ENCODE assay signal across 15 cellular contexts in genomic region chr2:201949036-201950012, GRCh38.
DNase-seq lines count a peak whose midpoint lies in the region; TF ChIP-seq lines count a peak whose summit lies in the region.
"Had no signal": no experiment of that assay in that cellular context is flagged by ENCODE, and none has a peak within 500 bp of the region (broad histone marks: within the 10 kb centered on the region; RNA-seq: fewer than 3 reads in every experiment).

No MANE protein-coding gene starts in this region.

- H3K4me1 ChIP-seq in SK-N-SH (ENCODE audit: control insufficient read depth in 1 of 2, insufficient read depth in 2 of 2, low read depth in 1 of 2, low read length in 1 of 2), result peaks cover 6 to 10% of the 10 kb centered on the region in 2 experiments; a peak in 2 of 4 replicates
- peaks cover 44% of the 10 kb centered on the region; the same call in 1 of the 2 replicates for H3K4me1 ChIP-seq in iPS-20b (ENCODE audit: insufficient read depth, low read length)
- peaks cover 21% of the 10 kb centered on the region for H3K4me1 ChIP-seq in smooth muscle cell (ENCODE audit: low read depth)
- H3K4me1 ChIP-seq: left lung had no signal

- CTCF ChIA-PET in SK-N-SH (lab: Yijun Ruan, JAX), result interaction anchor here (0.9 to 1.6 kb wide), 7 partner anchors 9 to 259 kb away, joined by 3 to 5 read pairs (median 3); no protein-coding TSS in a partner anchor

- no peaks in the 10 kb centered on the region for H3K79me2 ChIP-seq in SK-N-SH (ENCODE audit: insufficient read depth)
- no peaks in the 10 kb centered on the region for H3K79me2 ChIP-seq in smooth muscle cell (ENCODE audit: low read depth)

- H3K36me3 ChIP-seq in SK-N-SH (replicated peaks in 1 of 2; ENCODE audit: control insufficient read depth in 1 of 2, insufficient read depth in 2 of 2, low read length in 1 of 2) (no peaks in the 10 kb centered on the region), iPS-20b (ENCODE audit: insufficient read depth, low read depth, low read length) (no peaks in the 10 kb centered on the region), smooth muscle cell (ENCODE audit: low read depth) (no peaks in the 10 kb centered on the region), brain microvascular endothelial cell (replicated peaks) (no peaks in the 10 kb centered on the region)
- H3K36me3 ChIP-seq: left lung, tibial artery had no signal

- no peak for TF ChIP-seq RAD21 in SK-N-SH (IDR thresholded peaks at IDR 0.05; ENCODE audit: low read length)

- no peak overlapping the region for H3K27ac ChIP-seq in SK-N-SH (ENCODE audit: low read depth in 2 of 2, low read length in 1 of 2)
- peak overlapping the region; percentile 28 for H3K27ac ChIP-seq in iPS-20b (ENCODE audit: low read length)
- no peak overlapping the region for H3K27ac ChIP-seq in smooth muscle cell (ENCODE audit: low read depth)
- H3K27ac ChIP-seq in brain microvascular endothelial cell, result no peak overlapping the region
- H3K27ac ChIP-seq: 22Rv1, left lung, tibial artery had no signal

- H3K27me3 ChIP-seq in SK-N-SH (ENCODE audit: insufficient read depth) (no peaks in the 10 kb centered on the region), iPS-20b (ENCODE audit: insufficient read depth, low read length) (no peaks in the 10 kb centered on the region), smooth muscle cell (ENCODE audit: low read depth) (no peaks in the 10 kb centered on the region), brain microvascular endothelial cell (replicated peaks) (no peaks in the 10 kb centered on the region)
- H3K27me3 ChIP-seq: left lung, tibial artery had no signal

- H3K9me3 ChIP-seq in SK-N-SH, result no peaks in the 10 kb centered on the region
- no peaks in the 10 kb centered on the region for H3K9me3 ChIP-seq in iPS-20b (ENCODE audit: insufficient read depth, low read depth, low read length)
- H3K9me3 ChIP-seq in smooth muscle cell (replicated peaks; ENCODE audit: low read depth), result no peaks in the 10 kb centered on the region
- H3K9me3 ChIP-seq: left lung, tibial artery had no signal

- 44% methylated on average over 20 of the region's 24 CpGs for WGBS in SK-N-SH (ENCODE audit: low lambda C conversion rate)
- 18% methylated on average over 24 of the region's 24 CpGs for WGBS in smooth muscle cell (ENCODE audit: low lambda C conversion rate)

- H3K4me2 ChIP-seq in SK-N-SH, result no peak overlapping the region
- H3K4me2 ChIP-seq in smooth muscle cell, result peak overlapping the region; percentile 50

- DNase-seq in DMS53 (lab: John Stamatoyannopoulos, UW), result peak; percentile 26
- DNase-seq in DMS53 treated with DMSO at 0.1 percent for 48 hours (lab: John Stamatoyannopoulos, UW; ENCODE audit: unreplicated experiment), result no peak
- DNase-seq in SK-N-SH, result peak; percentile 71
- DNase-seq in smooth muscle cell (lab: John Stamatoyannopoulos, UW; ENCODE audit: unreplicated experiment), result no peak
- DNase-seq in T-helper 9 cell, result no peak
- no peak for DNase-seq in brain microvascular endothelial cell
- DNase-seq in cortex of kidney (lab: John Stamatoyannopoulos, UW), result no peak
- DNase-seq: activated T-cell treated with anti-CD3 and anti-CD28 coated beads for 4 hours, C1 segment of cervical spinal cord, left lung, NCI-H1436 treated with DMSO at 0.1 percent for 48 hours, NCI-H446, tibial artery had no signal

- H2AFZ ChIP-seq in SK-N-SH (ENCODE audit: low read depth), result peak overlapping the region; percentile 54; the same call in 1 of the 2 replicates
- peak overlapping the region; percentile 54 for H2AFZ ChIP-seq in smooth muscle cell (ENCODE audit: low read depth)

- H3K9ac ChIP-seq in SK-N-SH (no peak overlapping the region), iPS-20b (ENCODE audit: low read depth, low read length) (peak overlapping the region; percentile 68), smooth muscle cell (ENCODE audit: low read depth) (no peak overlapping the region)

- TF ChIP-seq CTCF in SK-N-SH (IDR thresholded peaks at IDR 0.05) (no peak), smooth muscle cell (IDR thresholded peaks at IDR 0.05; ENCODE audit: borderline replicate concordance, insufficient read depth, poor library complexity, severe bottlenecking) (no peak), brain microvascular endothelial cell (IDR thresholded peaks at IDR 0.05; ENCODE audit: low read depth, low read length, missing control alignments) (no peak)

- no peaks in the 10 kb centered on the region for H3K9me2 ChIP-seq in SK-N-SH

- H4K20me1 ChIP-seq in SK-N-SH (ENCODE audit: insufficient read depth) (no peaks in the 10 kb centered on the region), smooth muscle cell (ENCODE audit: low read depth) (no peaks in the 10 kb centered on the region)

- POLR2A ChIA-PET in SK-N-SH (lab: Yijun Ruan, JAX), result no interaction called here

- TF ChIP-seq EP300 in SK-N-SH (IDR thresholded peaks at IDR 0.05; ENCODE audit: borderline replicate concordance in 1 of 2, low read depth in 1 of 2, low read length in 1 of 2), result peak in 1 of 2 experiments; percentile 70; a peak in 2 of 4 replicates

- H3F3A ChIP-seq in SK-N-SH (replicated peaks; ENCODE audit: insufficient read depth), result no peaks in the 10 kb centered on the region
- H3F3A ChIP-seq in smooth muscle cell (ENCODE audit: low read depth), result no peaks in the 10 kb centered on the region

- in situ Hi-C loops in brain microvascular endothelial cell (cut with HindIII; ENCODE audit: low pct_ligation_motif_present, low sequenced_read_pairs), result no loop called here

- H3K4me3 ChIP-seq in SK-N-SH (ENCODE audit: low read depth in 2 of 2, low read length in 1 of 2), result no peak overlapping the region
- peak overlapping the region; percentile 15; the same call in 1 of the 2 replicates for H3K4me3 ChIP-seq in iPS-20b (ENCODE audit: low read length)
- no peak overlapping the region for H3K4me3 ChIP-seq in smooth muscle cell
- H3K4me3 ChIP-seq in brain microvascular endothelial cell (ENCODE audit: low read depth, low read length), result no peak overlapping the region
- H3K4me3 ChIP-seq: left lung, tibial artery had no signal

TF ChIP-seq in SK-N-SH, 30 proteins besides CTCF, POLR2A, EP300 and RAD21:
- TF ChIP-seq NRF1 (IDR thresholded peaks at IDR 0.05; ENCODE audit: low read depth, low read length) (no peak), JUND (IDR thresholded peaks at IDR 0.05) (no peak), USF1 (IDR thresholded peaks at IDR 0.05; ENCODE audit: borderline replicate concordance, low read depth) (no peak), TAF1 (IDR thresholded peaks at IDR 0.05; ENCODE audit: borderline replicate concordance, low read depth, low read length) (no peak), FOXJ3 (CRISPR knock-in tag; IDR thresholded peaks at IDR 0.05) (peak; percentile 54; the same call in 1 of the 2 replicates), IRF3 (IDR thresholded peaks at IDR 0.05; ENCODE audit: low read depth, low read length) (no peak), RFX5 (IDR thresholded peaks at IDR 0.05; ENCODE audit: low read length) (no peak), USF2 (IDR thresholded peaks at IDR 0.05; ENCODE audit: borderline replicate concordance, low read depth, low read length) (no peak), RCOR1 (IDR thresholded peaks at IDR 0.05; ENCODE audit: low read length) (peak; percentile 92), GATA2 (CRISPR knock-in tag; IDR thresholded peaks at IDR 0.05) (peak; percentile 97), EZH2phosphoT487 (IDR thresholded peaks at IDR 0.05; ENCODE audit: borderline replicate concordance, low read depth) (no peak), CHD2 (IDR thresholded peaks at IDR 0.05; ENCODE audit: low read length, partially characterized antibody) (peak; percentile 47), TEAD4 (IDR thresholded peaks at IDR 0.05; ENCODE audit: borderline replicate concordance, insufficient read depth) (no peak), FOSL2 (IDR thresholded peaks at IDR 0.05; ENCODE audit: borderline replicate concordance, low read depth) (no peak), SIN3A (IDR thresholded peaks at IDR 0.05; ENCODE audit: borderline replicate concordance, low read depth, low read length) (no peak), TCF12 (IDR thresholded peaks at IDR 0.05) (no peak), SMC3 (IDR thresholded peaks at IDR 0.05; ENCODE audit: low read depth, low read length) (no peak), FOXM1 (IDR thresholded peaks at IDR 0.05; ENCODE audit: low read depth) (no peak)

Comparison
In these comparisons a context has a peak if more than half of its experiments do, and no peak if none do; other contexts are left out.
1. DNase-seq: peak in DMS53 (single experiment) and SK-N-SH (single experiment); none in DMS53 treated with DMSO at 0.1 percent for 48 hours (single experiment), smooth muscle cell (single experiment), T-helper 9 cell (single experiment), brain microvascular endothelial cell (single experiment) and cortex of kidney (single experiment).